ENCODE assay signal across 8 cellular contexts in genomic region chr11:36564376-36565032, GRCh38. TPM values are rescaled to one million over a fixed set of nuclear protein-coding genes. Genes with fewer than 3 reads are reported as not detected.
A peak's percentile ranks its signal among the peaks of the same experiment; 100 is the strongest.
DNase-seq lines count a peak whose midpoint lies in the region; ATAC-seq and TF ChIP-seq lines count a peak whose summit lies in the region.

No MANE protein-coding gene starts in this region.

- H3K36me3 Mint-ChIP-seq in activated CD4-positive, alpha-beta T cell treated with anti-CD3 and anti-CD28 coated beads, Interleukin-2, amount 10 ng/mL, durations not matched to agents 7 days and 5 days (ENCODE audit: low read depth) = peaks cover 9% of the 10 kb centered on the region

- peak; percentile 19 to 71 for DNase-seq in NCI-H524 (lab: John Stamatoyannopoulos, UW)
- DNase-seq in NCI-H524 treated with DMSO at 0.1 percent for 48 hours (lab: John Stamatoyannopoulos, UW) = no peak
- peak; percentile 86 for DNase-seq in NCI-H2227 treated with DMSO at 0.1 percent for 48 hours (lab: John Stamatoyannopoulos, UW)
- DNase-seq in activated CD4-positive, alpha-beta T cell treated with anti-CD3 and anti-CD28 coated beads, Interleukin-2, amount 10 ng/mL, durations not matched to agents 7 days and 5 days = peak; percentile 72
- peak; percentile 65 to 78 for DNase-seq in erythroblast (lab: John Stamatoyannopoulos, UW)
- DNase-seq in superior temporal gyrus (ENCODE audit: extremely low spot score) = peak; percentile 92

- peaks cover 44% of the 10 kb centered on the region for H3K27me3 Mint-ChIP-seq in activated CD4-positive, alpha-beta T cell treated with anti-CD3 and anti-CD28 coated beads, Interleukin-2, amount 10 ng/mL, durations not matched to agents 7 days and 5 days

- H3K9ac ChIP-seq in mucosa of stomach (ENCODE audit: low read length) = no peak overlapping the region

- no peak for TF ChIP-seq POLR2A in erythroblast (IDR thresholded peaks at IDR 0.05; ENCODE audit: low read length)

- CTCF ChIA-PET in activated CD4-positive, alpha-beta T cell treated with anti-CD3 and anti-CD28 coated beads, Interleukin-2, amount 10 ng/mL, durations not matched to agents 7 days and 5 days (lab: Charles Lee) = interaction anchor here (0.9 to 2.4 kb wide), 6 partner anchors 21 to 187 kb away, joined by 3 to 6 read pairs (median 4); no protein-coding TSS in a partner anchor

- H3K27ac Mint-ChIP-seq in activated CD4-positive, alpha-beta T cell treated with anti-CD3 and anti-CD28 coated beads, Interleukin-2, amount 10 ng/mL, durations not matched to agents 7 days and 5 days = no peak overlapping the region

- peak; percentile 68 for ATAC-seq in HG02884 (IDR thresholded peaks at IDR 0.05; ENCODE audit: unreplicated experiment)

- H3K36me3 ChIP-seq in mucosa of stomach (ENCODE audit: control insufficient read depth, insufficient read depth, low read length) = no peaks in the 10 kb centered on the region

- peaks cover 4% of the 10 kb centered on the region for H3K27me3 ChIP-seq in mucosa of stomach (ENCODE audit: control insufficient read depth, insufficient read depth, low read length)

- H3K4me3 Mint-ChIP-seq in activated CD4-positive, alpha-beta T cell treated with anti-CD3 and anti-CD28 coated beads, Interleukin-2, amount 10 ng/mL, durations not matched to agents 7 days and 5 days = peak overlapping the region; percentile 49

- no peaks in the 10 kb centered on the region for H3K9me3 ChIP-seq in mucosa of stomach (ENCODE audit: control insufficient read depth, low read length)

- H3K4me1 ChIP-seq in mucosa of stomach (ENCODE audit: control insufficient read depth, insufficient read depth, low read length) = no peaks in the 10 kb centered on the region

- H3K4me3 ChIP-seq in mucosa of stomach (ENCODE audit: low read length) = peak overlapping the region; percentile 7

- H3K4me1 Mint-ChIP-seq in activated CD4-positive, alpha-beta T cell treated with anti-CD3 and anti-CD28 coated beads, Interleukin-2, amount 10 ng/mL, durations not matched to agents 7 days and 5 days = peaks cover 11% of the 10 kb centered on the region

- peaks cover 12% of the 10 kb centered on the region for H3K9me3 Mint-ChIP-seq in activated CD4-positive, alpha-beta T cell treated with anti-CD3 and anti-CD28 coated beads, Interleukin-2, amount 10 ng/mL, durations not matched to agents 7 days and 5 days

- POLR2A ChIA-PET in activated CD4-positive, alpha-beta T cell treated with anti-CD3 and anti-CD28 coated beads, Interleukin-2, amount 10 ng/mL, durations not matched to agents 7 days and 5 days (lab: Charles Lee) = interaction anchor here (1.0 kb wide), 1 partner anchor 183 kb away, joined by 3 read pairs; no protein-coding TSS in a partner anchor

RNA-seq across cellular contexts. Expression of gene RAG1, which starts 3.3 kb away (rescaled TPM):
- total RNA-seq in activated CD4-positive, alpha-beta T cell treated with anti-CD3 and anti-CD28 coated beads, Interleukin-2, amount 10 ng/mL, durations not matched to agents 7 days and 5 days = under 1 TPM; 0.10 to 0.25 TPM

RNA-seq across cellular contexts. Expression of gene IFTAP, which starts 29.8 kb away (rescaled TPM):
- 1 to 10 TPM; 1.5 to 1.8 TPM for total RNA-seq in activated CD4-positive, alpha-beta T cell treated with anti-CD3 and anti-CD28 coated beads, Interleukin-2, amount 10 ng/mL, durations not matched to agents 7 days and 5 days

RNA-seq across cellular contexts. Expression of gene RAG2, which starts 33.5 kb away (rescaled TPM):
- not detected for total RNA-seq in activated CD4-positive, alpha-beta T cell treated with anti-CD3 and anti-CD28 coated beads, Interleukin-2, amount 10 ng/mL, durations not matched to agents 7 days and 5 days

RNA-seq across cellular contexts. Expression of gene TRAF6, which starts 54.4 kb away (rescaled TPM):
- total RNA-seq in activated CD4-positive, alpha-beta T cell treated with anti-CD3 and anti-CD28 coated beads, Interleukin-2, amount 10 ng/mL, durations not matched to agents 7 days and 5 days = 10 to 100 TPM; 13.5 to 15.0 TPM
